8 cellular contexts compared by ENCODE assay signal in genomic region chr12:70892593-70892992, GRCh38.
"Had no signal": no experiment of that assay in that cellular context is flagged by ENCODE, and none has a peak within 500 bp of the region (broad histone marks: within the 10 kb centered on the region; RNA-seq: fewer than 3 reads in every experiment).

No MANE protein-coding gene starts in this region.

- DNase-seq: GDM1, GF-D8 had no signal

- ATAC-seq: GM12878 had no signal

- H3K4me3 ChIP-seq: GM12878 had no signal

- FAIRE-seq: G401.6, GM12878, GM12891, GM12892, GM18507, GM19239 had no signal
